Comparison of ENCODE assay signal across 1 cellular context in the genomic region with DNA sequence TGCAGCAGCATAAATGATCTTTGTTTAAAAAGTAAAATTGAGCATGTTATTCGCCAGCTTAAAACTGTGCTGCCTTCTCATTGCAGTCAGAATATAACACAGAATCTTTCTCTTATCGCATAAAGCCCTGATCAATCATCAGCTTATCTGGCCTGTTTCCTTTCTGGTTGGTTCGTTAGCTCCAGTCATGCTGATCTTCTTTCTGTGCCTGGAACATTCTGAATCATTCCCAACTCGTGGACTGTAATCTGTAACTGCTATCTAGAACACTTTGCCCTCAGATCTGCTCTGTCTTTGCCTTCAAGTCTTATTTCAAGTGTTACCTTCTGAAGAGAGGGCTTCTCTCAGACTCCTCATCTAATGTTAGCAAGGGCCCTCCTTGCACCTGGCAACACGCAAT.
TF ChIP-seq lines count a peak whose summit lies in the region.

No MANE protein-coding gene starts in this region.

TF ChIP-seq in K562, 482 proteins besides CTCF, POLR2A, EP300 and RAD21 (continued from another document):
- TF ChIP-seq ARID4B (CRISPR knock-in tag; IDR thresholded peaks at IDR 0.05) (no peak), NFATC3 (IDR thresholded peaks at IDR 0.05) (no peak), PURB (CRISPR knock-in tag; IDR thresholded peaks at IDR 0.05; ENCODE audit: low read depth) (no peak), L3MBTL2 (IDR thresholded peaks at IDR 0.05) (peak; percentile 40; the same call in 1 of the 2 replicates), SMAD1 (IDR thresholded peaks at IDR 0.05; ENCODE audit: low read depth, low read length, partially characterized antibody) (no peak), ZNF23 (CRISPR knock-in tag; IDR thresholded peaks at IDR 0.05) (no peak), SIN3B (IDR thresholded peaks at IDR 0.05; ENCODE audit: low read depth) (no peak), MCM3 (IDR thresholded peaks at IDR 0.05) (no peak), GTF2F1 (IDR thresholded peaks at IDR 0.05; ENCODE audit: low read depth, low read length) (no peak), KLF16 (IDR thresholded peaks at IDR 0.05) (no peak), TOE1 (IDR thresholded peaks at IDR 0.05; ENCODE audit: borderline replicate concordance) (no peak), TOE1 (CRISPR knock-in tag; IDR thresholded peaks at IDR 0.05; ENCODE audit: borderline replicate concordance, low read depth) (no peak), USF2 (CRISPR knock-in tag; IDR thresholded peaks at IDR 0.05) (no peak), SFPQ (IDR thresholded peaks at IDR 0.05; ENCODE audit: low read depth, low read length) (no peak), ZEB2 (IDR thresholded peaks at IDR 0.05) (no peak), MLLT1 (IDR thresholded peaks at IDR 0.05) (peak in 1 of 2 experiments; percentile 97; a peak in 2 of 4 replicates), NFE2 (IDR thresholded peaks at IDR 0.05; ENCODE audit: low read depth) (peak; percentile 50), CHCHD3 (CRISPR knock-in tag; IDR thresholded peaks at IDR 0.05) (no peak), NONO (IDR thresholded peaks at IDR 0.05; ENCODE audit: low read depth in 2 of 2, low read length in 1 of 2) (no peak), TFAM (CRISPR knock-in tag; conservative IDR thresholded peaks at IDR 0.05) (no peak), FOSL1 (tag; conservative IDR thresholded peaks at IDR 0.05) (peak; percentile 94), BRD9 (IDR thresholded peaks at IDR 0.05; ENCODE audit: low read depth, partially characterized antibody) (no peak), HDAC2 (IDR thresholded peaks at IDR 0.05) (peak; percentile 40; the same call in 1 of the 2 replicates), ERF (CRISPR knock-in tag; IDR thresholded peaks at IDR 0.05) (no peak), RBM22 (IDR thresholded peaks at IDR 0.05; ENCODE audit: low read depth, low read length, poor library complexity, severe bottlenecking) (no peak), ZNF589 (CRISPR knock-in tag; IDR thresholded peaks at IDR 0.05; ENCODE audit: low read depth) (no peak), ADNP (tag; IDR thresholded peaks at IDR 0.05) (peak; percentile 46), ZBTB5 (IDR thresholded peaks at IDR 0.05) (no peak), XRCC4 (IDR thresholded peaks at IDR 0.05; ENCODE audit: extremely low read depth, insufficient read depth, insufficient read length) (no peak), SMAD2 (IDR thresholded peaks at IDR 0.05; ENCODE audit: low read depth, low read length) (no peak), RBFOX2 (IDR thresholded peaks at IDR 0.05; ENCODE audit: low read depth, low read length) (no peak), ZBTB2 (IDR thresholded peaks at IDR 0.05) (0 out of 2 replicates have a peak, but pooled peaks have one; percentile 18), PHTF2 (CRISPR knock-in tag; IDR thresholded peaks at IDR 0.05) (no peak), TBP (optimal IDR thresholded peaks at IDR 0.05; ENCODE audit: low read depth, low read length) (no peak), PML (IDR thresholded peaks at IDR 0.05; ENCODE audit: low read length) (no peak), ZNF217 (CRISPR knock-in tag; IDR thresholded peaks at IDR 0.05) (no peak), ZNF583 (CRISPR knock-in tag; IDR thresholded peaks at IDR 0.05) (no peak), TEAD1 (CRISPR knock-in tag; IDR thresholded peaks at IDR 0.05) (0 out of 4 replicates have a peak, but pooled peaks of 1 of the 2 experiments have one; percentile 47), CEBPG (CRISPR knock-in tag; IDR thresholded peaks at IDR 0.05) (no peak), CEBPG (tag; conservative IDR thresholded peaks at IDR 0.05 in 1 of 2, IDR thresholded peaks at IDR 0.05 in 1 of 2) (no peak), ZKSCAN8 (CRISPR knock-in tag; IDR thresholded peaks at IDR 0.05) (no peak)
- TF ChIP-seq, protein P1, sequence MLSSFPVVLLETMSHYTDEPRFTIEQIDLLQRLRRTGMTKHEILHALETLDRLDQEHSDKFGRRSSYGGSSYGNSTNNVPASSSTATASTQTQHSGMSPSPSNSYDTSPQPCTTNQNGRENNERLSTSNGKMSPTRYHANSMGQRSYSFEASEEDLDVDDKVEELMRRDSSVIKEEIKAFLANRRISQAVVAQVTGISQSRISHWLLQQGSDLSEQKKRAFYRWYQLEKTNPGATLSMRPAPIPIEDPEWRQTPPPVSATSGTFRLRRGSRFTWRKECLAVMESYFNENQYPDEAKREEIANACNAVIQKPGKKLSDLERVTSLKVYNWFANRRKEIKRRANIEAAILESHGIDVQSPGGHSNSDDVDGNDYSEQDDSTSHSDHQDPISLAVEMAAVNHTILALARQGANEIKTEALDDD (IDR thresholded peaks at IDR 0.05) = 0 out of 2 replicates have a peak, but pooled peaks have one; percentile 37
- TF ChIP-seq, protein P2, sequence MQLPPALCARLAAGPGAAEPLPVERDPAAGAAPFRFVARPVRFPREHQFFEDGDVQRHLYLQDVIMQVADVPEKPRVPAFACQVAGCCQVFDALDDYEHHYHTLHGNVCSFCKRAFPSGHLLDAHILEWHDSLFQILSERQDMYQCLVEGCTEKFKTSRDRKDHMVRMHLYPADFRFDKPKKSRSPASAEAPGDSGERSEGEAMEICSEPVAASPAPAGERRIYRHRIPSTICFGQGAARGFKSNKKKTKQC (CRISPR knock-in tag; IDR thresholded peaks at IDR 0.05) = no peak
- TF ChIP-seq, protein P3, sequence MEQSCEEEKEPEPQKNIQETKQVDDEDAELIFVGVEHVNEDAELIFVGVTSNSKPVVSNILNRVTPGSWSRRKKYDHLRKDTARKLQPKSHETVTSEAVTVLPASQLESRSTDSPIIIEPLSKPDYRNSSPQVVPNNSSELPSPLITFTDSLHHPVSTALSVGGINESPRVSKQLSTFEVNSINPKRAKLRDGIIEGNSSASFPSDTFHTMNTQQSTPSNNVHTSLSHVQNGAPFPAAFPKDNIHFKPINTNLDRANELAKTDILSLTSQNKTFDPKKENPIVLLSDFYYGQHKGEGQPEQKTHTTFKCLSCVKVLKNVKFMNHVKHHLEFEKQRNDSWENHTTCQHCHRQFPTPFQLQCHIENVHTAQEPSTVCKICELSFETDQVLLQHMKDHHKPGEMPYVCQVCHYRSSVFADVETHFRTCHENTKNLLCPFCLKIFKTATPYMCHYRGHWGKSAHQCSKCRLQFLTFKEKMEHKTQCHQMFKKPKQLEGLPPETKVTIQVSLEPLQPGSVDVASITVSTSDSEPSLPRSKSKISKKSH (CRISPR knock-in tag; IDR thresholded peaks at IDR 0.05) = no peak
- TF ChIP-seq, protein P4, sequence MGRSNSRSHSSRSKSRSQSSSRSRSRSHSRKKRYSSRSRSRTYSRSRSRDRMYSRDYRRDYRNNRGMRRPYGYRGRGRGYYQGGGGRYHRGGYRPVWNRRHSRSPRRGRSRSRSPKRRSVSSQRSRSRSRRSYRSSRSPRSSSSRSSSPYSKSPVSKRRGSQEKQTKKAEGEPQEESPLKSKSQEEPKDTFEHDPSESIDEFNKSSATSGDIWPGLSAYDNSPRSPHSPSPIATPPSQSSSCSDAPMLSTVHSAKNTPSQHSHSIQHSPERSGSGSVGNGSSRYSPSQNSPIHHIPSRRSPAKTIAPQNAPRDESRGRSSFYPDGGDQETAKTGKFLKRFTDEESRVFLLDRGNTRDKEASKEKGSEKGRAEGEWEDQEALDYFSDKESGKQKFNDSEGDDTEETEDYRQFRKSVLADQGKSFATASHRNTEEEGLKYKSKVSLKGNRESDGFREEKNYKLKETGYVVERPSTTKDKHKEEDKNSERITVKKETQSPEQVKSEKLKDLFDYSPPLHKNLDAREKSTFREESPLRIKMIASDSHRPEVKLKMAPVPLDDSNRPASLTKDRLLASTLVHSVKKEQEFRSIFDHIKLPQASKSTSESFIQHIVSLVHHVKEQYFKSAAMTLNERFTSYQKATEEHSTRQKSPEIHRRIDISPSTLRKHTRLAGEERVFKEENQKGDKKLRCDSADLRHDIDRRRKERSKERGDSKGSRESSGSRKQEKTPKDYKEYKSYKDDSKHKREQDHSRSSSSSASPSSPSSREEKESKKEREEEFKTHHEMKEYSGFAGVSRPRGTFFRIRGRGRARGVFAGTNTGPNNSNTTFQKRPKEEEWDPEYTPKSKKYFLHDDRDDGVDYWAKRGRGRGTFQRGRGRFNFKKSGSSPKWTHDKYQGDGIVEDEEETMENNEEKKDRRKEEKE (IDR thresholded peaks at IDR 0.05; ENCODE audit: borderline replicate concordance in 1 of 2, control insufficient read depth in 1 of 2, low read depth in 2 of 2, low read length in 1 of 2) = no peak
TF ChIP-seq in K562: peak in this region for 39.
